9 cellular contexts compared by ENCODE assay signal in the genomic region with DNA sequence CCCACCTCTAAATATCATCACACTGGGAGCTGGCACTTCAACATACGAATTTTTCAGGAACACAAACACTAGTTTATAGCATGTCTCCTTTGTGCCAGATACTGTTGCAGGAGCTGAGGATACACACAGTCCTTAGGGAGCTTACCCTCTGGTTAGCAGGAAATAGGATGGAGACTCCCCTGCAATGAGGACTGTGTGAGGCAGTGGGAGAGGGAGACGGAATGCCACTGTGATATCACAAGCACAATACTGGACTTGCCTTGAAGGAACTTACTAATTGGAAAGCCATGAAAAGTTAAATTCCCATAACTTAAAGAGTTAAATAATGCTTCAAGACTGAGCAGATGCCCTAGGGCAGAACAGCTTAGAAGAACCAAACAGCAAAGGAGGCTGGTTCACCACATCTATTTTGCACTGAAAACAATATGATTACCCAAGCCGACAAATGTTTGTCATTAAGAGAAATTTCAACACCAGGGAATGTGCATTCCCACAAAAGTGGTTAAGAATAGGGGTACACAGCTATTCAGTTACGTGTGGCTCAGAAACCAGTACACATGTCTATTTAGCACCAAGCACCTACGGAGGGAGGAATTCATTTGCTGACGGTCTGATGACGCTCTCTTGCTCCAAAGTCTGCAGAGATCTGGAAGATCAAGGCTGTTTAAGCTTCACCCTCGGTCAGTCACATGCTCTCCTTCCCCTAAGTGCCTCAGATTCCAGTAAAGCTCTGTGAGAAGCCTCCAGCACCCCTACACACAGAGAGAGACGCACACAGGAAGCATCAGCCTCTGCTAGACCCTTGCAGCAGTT. TPM values are rescaled to one million over a fixed set of nuclear protein-coding genes. Genes with fewer than 3 reads are reported as not detected.
DNase-seq lines count a peak whose midpoint lies in the region; ATAC-seq and TF ChIP-seq lines count a peak whose summit lies in the region.
"Had no signal": no experiment of that assay in that cellular context is flagged by ENCODE, and none has a peak within 500 bp of the region (broad histone marks: within the 10 kb centered on the region; RNA-seq: fewer than 3 reads in every experiment).

No MANE protein-coding gene starts in this region.

- no peaks in the 10 kb centered on the region for H3K27me3 ChIP-seq in CD4-positive, alpha-beta T cell (ENCODE audit: control insufficient read depth, insufficient read depth, low read length)
- H3K27me3 ChIP-seq in osteoblast (ENCODE audit: insufficient read depth, low read length): no peaks in the 10 kb centered on the region

- peaks cover 2% of the 10 kb centered on the region for H4K20me1 ChIP-seq in osteoblast (ENCODE audit: insufficient read depth, low read length)

- H3K36me3 ChIP-seq in SK-N-MC (ENCODE audit: insufficient read depth, low read length) (peaks cover 14% of the 10 kb centered on the region), osteoblast (ENCODE audit: insufficient read depth, low read length) (no peaks in the 10 kb centered on the region)

- peaks cover 20% of the 10 kb centered on the region for H3K36me3 Mint-ChIP-seq in CD4-positive, alpha-beta T cell (ENCODE audit: low read depth)

- H3K9me3 ChIP-seq in CD4-positive, alpha-beta T cell (ENCODE audit: control insufficient read depth, low read length): no peaks in the 10 kb centered on the region
- H3K9me3 ChIP-seq in SK-N-MC (ENCODE audit: low read depth, low read length) (no peaks in the 10 kb centered on the region), osteoblast (ENCODE audit: low read depth, low read length) (no peaks in the 10 kb centered on the region)

- peaks cover 51% of the 10 kb centered on the region for H3K4me1 Mint-ChIP-seq in CD4-positive, alpha-beta T cell (ENCODE audit: low read depth)

- peak overlapping the region; percentile 45 for H3K27ac ChIP-seq in CD4-positive, alpha-beta T cell (ENCODE audit: low read depth, low read length)
- H3K27ac ChIP-seq in SK-N-MC (peak overlapping the region; percentile 96), osteoblast (ENCODE audit: low read depth, low read length) (peak overlapping the region; percentile 83)

- peak in 3 of 10 experiments; percentile 33 to 62 (median 53) for DNase-seq in CD4-positive, alpha-beta T cell
- peak; percentile 95 for DNase-seq in SK-N-MC (ENCODE audit: low read depth, low spot score)
- DNase-seq in fibroblast of mammary gland (ENCODE audit: low read depth): peak; percentile 94
- DNase-seq in osteoblast (ENCODE audit: insufficient read length, low spot score, missing footprints): peak; percentile 75
- DNase-seq in A172 (ENCODE audit: low spot score): no peak
- DNase-seq in posterior cingulate gyrus: no peak
- no peak for DNase-seq in NCI-H2107 treated with DMSO at 0.1 percent for 48 hours (lab: John Stamatoyannopoulos, UW; ENCODE audit: unreplicated experiment)
- DNase-seq: SW 1271 had no signal

- peak; percentile 62 for ATAC-seq in CD4-positive, alpha-beta T cell (ENCODE audit: poor library complexity)
- ATAC-seq in GM19324 (IDR thresholded peaks at IDR 0.05; ENCODE audit: low FRiP score, unreplicated experiment): no peak

- peak overlapping the region; percentile 51 for H3K4me2 ChIP-seq in osteoblast (ENCODE audit: insufficient read depth, low read length)

- CTCF ChIA-PET in CD4-positive, alpha-beta T cell (lab: Charles Lee): interaction anchor here (1.1 to 2.1 kb wide), 3 partner anchors 10 to 73 kb away, joined by 3 to 9 read pairs (median 6); no protein-coding TSS in a partner anchor

- no peak for TF ChIP-seq CTCF in CD4-positive, alpha-beta T cell (IDR thresholded peaks at IDR 0.05)
- peak; percentile 6 for TF ChIP-seq CTCF in fibroblast of mammary gland (conservative IDR thresholded peaks at IDR 0.05; ENCODE audit: control insufficient read depth, insufficient read depth, low read depth, low read length)
- TF ChIP-seq CTCF in osteoblast (IDR thresholded peaks at IDR 0.05; ENCODE audit: extremely low read depth, low read depth, low read length): no peak

- intact Hi-C loops in CD4-positive, alpha-beta T cell (cut with DNase I, micrococcal nuclease): loop anchor here (1.0 to 2.0 kb wide), 2 partner anchors 13 to 38 kb away; no protein-coding TSS in a partner anchor
- intact Hi-C loops in posterior cingulate gyrus (cut with DNase I): loop anchor here (10.0 kb wide), 1 partner anchor 67 kb away; no protein-coding TSS in a partner anchor

- H3K4me3 Mint-ChIP-seq in CD4-positive, alpha-beta T cell: peak overlapping the region; percentile 78

- no peaks in the 10 kb centered on the region for H3K9me3 Mint-ChIP-seq in CD4-positive, alpha-beta T cell

- H3K4me1 ChIP-seq in osteoblast (ENCODE audit: insufficient read depth, low read length): peaks cover 76% of the 10 kb centered on the region

- peaks cover 83% of the 10 kb centered on the region for H3K79me2 ChIP-seq in osteoblast (ENCODE audit: insufficient read depth, low read length)

- no peak overlapping the region for H3K27ac Mint-ChIP-seq in CD4-positive, alpha-beta T cell

- POLR2A ChIA-PET in CD4-positive, alpha-beta T cell (lab: Charles Lee): interaction anchor here (0.9 to 14.8 kb wide), 6 partner anchors 10 to 82 kb away, joined by 3 to 304 read pairs (median 10); no protein-coding TSS in a partner anchor

- no peak overlapping the region for H2AFZ ChIP-seq in osteoblast (ENCODE audit: low read length)

- no peaks in the 10 kb centered on the region for H3K27me3 Mint-ChIP-seq in CD4-positive, alpha-beta T cell

- peak overlapping the region; percentile 61 for H3K9ac ChIP-seq in SK-N-MC (ENCODE audit: insufficient read length)

- H3K4me3 ChIP-seq in SK-N-MC: peak overlapping the region; percentile 68
- H3K4me3 ChIP-seq in fibroblast of mammary gland (ENCODE audit: control insufficient read depth, low read depth, low read length): no peak overlapping the region
- no peak overlapping the region for H3K4me3 ChIP-seq in osteoblast (ENCODE audit: insufficient read depth, low read length)

RNA-seq across cellular contexts. Expression of a gene that starts 5.2 kb away (rescaled TPM):
- 10 to 100 TPM; 89.3 to 97.6 TPM for total RNA-seq in CD4-positive, alpha-beta T cell
- total RNA-seq in osteoblast: 57.8 and 58.3 TPM in 2 replicates
- total RNA-seq in A172 (2014; rRNA removed; shearing (Covaris generic)): 14.5 and 14.9 TPM in 2 replicates

RNA-seq across cellular contexts. Expression of a gene that starts 20.1 kb away (rescaled TPM):
- not detected for total RNA-seq in CD4-positive, alpha-beta T cell
- not detected in 2 replicates for total RNA-seq in osteoblast
- total RNA-seq in A172 (2014; rRNA removed; shearing (Covaris generic)): not detected in 2 replicates

RNA-seq across cellular contexts. Expression of a gene that starts 59.0 kb away (rescaled TPM):
- total RNA-seq in CD4-positive, alpha-beta T cell: 1 to 10 TPM in 1 of 2 experiments, under 1 TPM in 1; 0.82 to 1.7 TPM
- 1.5 and 2.2 TPM in 2 replicates for total RNA-seq in osteoblast
- total RNA-seq in A172 (2014; rRNA removed; shearing (Covaris generic)): 10.7 and 14.4 TPM in 2 replicates

Comparison
In these comparisons a context has a peak if more than half of its experiments do, and no peak if none do; other contexts are left out.
1. DNase-seq: peak in SK-N-MC (single experiment), fibroblast of mammary gland (single experiment) and osteoblast (single experiment); none in A172 (single experiment), posterior cingulate gyrus (0 of 10) and NCI-H2107 treated with DMSO at 0.1 percent for 48 hours (single experiment).
2. H3K27ac ChIP-seq: peak in every context shown above with its lines; median percentile 96 in SK-N-MC; 83 in osteoblast; 45 in CD4-positive, alpha-beta T cell.